ENCODE assay signal across 1 cellular context in the genomic region with DNA sequence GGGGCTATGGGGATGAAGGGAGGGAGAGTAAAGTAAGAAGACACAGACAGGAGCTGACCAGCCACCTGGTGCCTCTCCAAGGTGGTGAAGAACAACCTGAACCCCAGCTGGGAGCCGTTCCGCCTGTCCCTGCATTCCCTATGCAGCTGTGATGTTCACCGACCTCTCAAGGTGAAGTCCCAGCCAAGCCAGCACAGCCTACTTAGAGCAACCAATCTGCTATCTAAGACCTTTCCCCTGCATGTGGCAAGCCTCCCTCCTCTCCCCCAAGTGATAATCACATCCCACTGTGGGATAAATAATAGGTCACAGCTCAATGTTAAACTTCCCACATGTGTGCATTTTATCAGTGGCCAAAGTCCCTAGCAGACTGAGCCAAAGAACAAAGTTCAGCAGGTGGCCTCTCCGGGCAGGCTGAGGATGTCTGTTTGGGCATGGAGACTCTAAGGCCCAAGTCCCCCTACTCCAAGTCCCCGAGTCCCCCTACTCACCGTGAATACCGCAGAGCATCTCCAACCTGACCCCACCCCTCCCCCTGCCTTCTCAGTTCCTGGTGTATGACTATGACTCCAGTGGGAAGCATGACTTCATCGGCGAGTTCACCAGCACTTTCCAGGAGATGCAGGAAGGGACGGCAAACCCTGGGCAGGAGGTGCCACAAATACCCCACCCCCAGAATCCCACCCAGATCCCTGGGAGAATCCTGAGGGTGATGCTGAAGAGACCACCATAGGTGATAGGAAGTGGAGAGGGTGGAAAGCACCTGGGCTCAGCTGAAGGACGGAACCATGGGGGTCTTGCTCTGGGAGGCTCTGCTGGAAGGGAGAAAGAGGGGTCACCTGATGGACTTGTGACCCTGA.
TF ChIP-seq lines count a peak whose summit lies in the region.

No MANE protein-coding gene starts in this region.

TF ChIP-seq in HepG2, 621 proteins besides CTCF, POLR2A, EP300 and RAD21 (continued from another document):
- TF ChIP-seq, protein P1, sequence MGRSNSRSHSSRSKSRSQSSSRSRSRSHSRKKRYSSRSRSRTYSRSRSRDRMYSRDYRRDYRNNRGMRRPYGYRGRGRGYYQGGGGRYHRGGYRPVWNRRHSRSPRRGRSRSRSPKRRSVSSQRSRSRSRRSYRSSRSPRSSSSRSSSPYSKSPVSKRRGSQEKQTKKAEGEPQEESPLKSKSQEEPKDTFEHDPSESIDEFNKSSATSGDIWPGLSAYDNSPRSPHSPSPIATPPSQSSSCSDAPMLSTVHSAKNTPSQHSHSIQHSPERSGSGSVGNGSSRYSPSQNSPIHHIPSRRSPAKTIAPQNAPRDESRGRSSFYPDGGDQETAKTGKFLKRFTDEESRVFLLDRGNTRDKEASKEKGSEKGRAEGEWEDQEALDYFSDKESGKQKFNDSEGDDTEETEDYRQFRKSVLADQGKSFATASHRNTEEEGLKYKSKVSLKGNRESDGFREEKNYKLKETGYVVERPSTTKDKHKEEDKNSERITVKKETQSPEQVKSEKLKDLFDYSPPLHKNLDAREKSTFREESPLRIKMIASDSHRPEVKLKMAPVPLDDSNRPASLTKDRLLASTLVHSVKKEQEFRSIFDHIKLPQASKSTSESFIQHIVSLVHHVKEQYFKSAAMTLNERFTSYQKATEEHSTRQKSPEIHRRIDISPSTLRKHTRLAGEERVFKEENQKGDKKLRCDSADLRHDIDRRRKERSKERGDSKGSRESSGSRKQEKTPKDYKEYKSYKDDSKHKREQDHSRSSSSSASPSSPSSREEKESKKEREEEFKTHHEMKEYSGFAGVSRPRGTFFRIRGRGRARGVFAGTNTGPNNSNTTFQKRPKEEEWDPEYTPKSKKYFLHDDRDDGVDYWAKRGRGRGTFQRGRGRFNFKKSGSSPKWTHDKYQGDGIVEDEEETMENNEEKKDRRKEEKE (IDR thresholded peaks at IDR 0.05) = no peak
- TF ChIP-seq GLI4 (CRISPR knock-in tag; IDR thresholded peaks at IDR 0.05; ENCODE audit: borderline replicate concordance) (no peak), RFXANK (CRISPR knock-in tag; IDR thresholded peaks at IDR 0.05) (no peak), CREB1 (IDR thresholded peaks at IDR 0.05) (no peak), CREB1 (CRISPR knock-in tag; IDR thresholded peaks at IDR 0.05) (no peak), NFRKB (IDR thresholded peaks at IDR 0.05) (no peak), PITX1 (CRISPR knock-in tag; IDR thresholded peaks at IDR 0.05) (peak; percentile 62; the same call in 1 of the 2 replicates), ZNF335 (CRISPR knock-in tag; IDR thresholded peaks at IDR 0.05) (no peak), ZNF619 (CRISPR knock-in tag; IDR thresholded peaks at IDR 0.05) (peak; percentile 15; the same call in 1 of the 2 replicates)
- TF ChIP-seq, protein P2, sequence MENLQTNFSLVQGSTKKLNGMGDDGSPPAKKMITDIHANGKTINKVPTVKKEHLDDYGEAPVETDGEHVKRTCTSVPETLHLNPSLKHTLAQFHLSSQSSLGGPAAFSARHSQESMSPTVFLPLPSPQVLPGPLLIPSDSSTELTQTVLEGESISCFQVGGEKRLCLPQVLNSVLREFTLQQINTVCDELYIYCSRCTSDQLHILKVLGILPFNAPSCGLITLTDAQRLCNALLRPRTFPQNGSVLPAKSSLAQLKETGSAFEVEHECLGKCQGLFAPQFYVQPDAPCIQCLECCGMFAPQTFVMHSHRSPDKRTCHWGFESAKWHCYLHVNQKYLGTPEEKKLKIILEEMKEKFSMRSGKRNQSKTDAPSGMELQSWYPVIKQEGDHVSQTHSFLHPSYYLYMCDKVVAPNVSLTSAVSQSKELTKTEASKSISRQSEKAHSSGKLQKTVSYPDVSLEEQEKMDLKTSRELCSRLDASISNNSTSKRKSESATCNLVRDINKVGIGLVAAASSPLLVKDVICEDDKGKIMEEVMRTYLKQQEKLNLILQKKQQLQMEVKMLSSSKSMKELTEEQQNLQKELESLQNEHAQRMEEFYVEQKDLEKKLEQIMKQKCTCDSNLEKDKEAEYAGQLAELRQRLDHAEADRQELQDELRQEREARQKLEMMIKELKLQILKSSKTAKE (CRISPR knock-in tag; IDR thresholded peaks at IDR 0.05; ENCODE audit: borderline replicate concordance) = 0 out of 2 replicates have a peak, but pooled peaks have one; percentile 19
- TF ChIP-seq, protein P3, sequence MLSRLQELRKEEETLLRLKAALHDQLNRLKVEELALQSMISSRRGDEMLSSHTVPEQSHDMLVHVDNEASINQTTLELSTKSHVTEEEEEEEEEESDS (CRISPR knock-in tag; IDR thresholded peaks at IDR 0.05; ENCODE audit: borderline replicate concordance) = peak; percentile 34; the same call in 1 of the 2 replicates
- TF ChIP-seq, protein P4, sequence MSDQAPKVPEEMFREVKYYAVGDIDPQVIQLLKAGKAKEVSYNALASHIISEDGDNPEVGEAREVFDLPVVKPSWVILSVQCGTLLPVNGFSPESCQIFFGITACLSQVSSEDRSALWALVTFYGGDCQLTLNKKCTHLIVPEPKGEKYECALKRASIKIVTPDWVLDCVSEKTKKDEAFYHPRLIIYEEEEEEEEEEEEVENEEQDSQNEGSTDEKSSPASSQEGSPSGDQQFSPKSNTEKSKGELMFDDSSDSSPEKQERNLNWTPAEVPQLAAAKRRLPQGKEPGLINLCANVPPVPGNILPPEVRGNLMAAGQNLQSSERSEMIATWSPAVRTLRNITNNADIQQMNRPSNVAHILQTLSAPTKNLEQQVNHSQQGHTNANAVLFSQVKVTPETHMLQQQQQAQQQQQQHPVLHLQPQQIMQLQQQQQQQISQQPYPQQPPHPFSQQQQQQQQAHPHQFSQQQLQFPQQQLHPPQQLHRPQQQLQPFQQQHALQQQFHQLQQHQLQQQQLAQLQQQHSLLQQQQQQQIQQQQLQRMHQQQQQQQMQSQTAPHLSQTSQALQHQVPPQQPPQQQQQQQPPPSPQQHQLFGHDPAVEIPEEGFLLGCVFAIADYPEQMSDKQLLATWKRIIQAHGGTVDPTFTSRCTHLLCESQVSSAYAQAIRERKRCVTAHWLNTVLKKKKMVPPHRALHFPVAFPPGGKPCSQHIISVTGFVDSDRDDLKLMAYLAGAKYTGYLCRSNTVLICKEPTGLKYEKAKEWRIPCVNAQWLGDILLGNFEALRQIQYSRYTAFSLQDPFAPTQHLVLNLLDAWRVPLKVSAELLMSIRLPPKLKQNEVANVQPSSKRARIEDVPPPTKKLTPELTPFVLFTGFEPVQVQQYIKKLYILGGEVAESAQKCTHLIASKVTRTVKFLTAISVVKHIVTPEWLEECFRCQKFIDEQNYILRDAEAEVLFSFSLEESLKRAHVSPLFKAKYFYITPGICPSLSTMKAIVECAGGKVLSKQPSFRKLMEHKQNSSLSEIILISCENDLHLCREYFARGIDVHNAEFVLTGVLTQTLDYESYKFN (CRISPR knock-in tag; conservative IDR thresholded peaks at IDR 0.05) = peak; percentile 50
- TF ChIP-seq, protein P5, sequence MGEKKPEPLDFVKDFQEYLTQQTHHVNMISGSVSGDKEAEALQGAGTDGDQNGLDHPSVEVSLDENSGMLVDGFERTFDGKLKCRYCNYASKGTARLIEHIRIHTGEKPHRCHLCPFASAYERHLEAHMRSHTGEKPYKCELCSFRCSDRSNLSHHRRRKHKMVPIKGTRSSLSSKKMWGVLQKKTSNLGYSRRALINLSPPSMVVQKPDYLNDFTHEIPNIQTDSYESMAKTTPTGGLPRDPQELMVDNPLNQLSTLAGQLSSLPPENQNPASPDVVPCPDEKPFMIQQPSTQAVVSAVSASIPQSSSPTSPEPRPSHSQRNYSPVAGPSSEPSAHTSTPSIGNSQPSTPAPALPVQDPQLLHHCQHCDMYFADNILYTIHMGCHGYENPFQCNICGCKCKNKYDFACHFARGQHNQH (CRISPR knock-in tag; IDR thresholded peaks at IDR 0.05) = 0 out of 2 replicates have a peak, but pooled peaks have one; percentile 4
- TF ChIP-seq, protein P6, sequence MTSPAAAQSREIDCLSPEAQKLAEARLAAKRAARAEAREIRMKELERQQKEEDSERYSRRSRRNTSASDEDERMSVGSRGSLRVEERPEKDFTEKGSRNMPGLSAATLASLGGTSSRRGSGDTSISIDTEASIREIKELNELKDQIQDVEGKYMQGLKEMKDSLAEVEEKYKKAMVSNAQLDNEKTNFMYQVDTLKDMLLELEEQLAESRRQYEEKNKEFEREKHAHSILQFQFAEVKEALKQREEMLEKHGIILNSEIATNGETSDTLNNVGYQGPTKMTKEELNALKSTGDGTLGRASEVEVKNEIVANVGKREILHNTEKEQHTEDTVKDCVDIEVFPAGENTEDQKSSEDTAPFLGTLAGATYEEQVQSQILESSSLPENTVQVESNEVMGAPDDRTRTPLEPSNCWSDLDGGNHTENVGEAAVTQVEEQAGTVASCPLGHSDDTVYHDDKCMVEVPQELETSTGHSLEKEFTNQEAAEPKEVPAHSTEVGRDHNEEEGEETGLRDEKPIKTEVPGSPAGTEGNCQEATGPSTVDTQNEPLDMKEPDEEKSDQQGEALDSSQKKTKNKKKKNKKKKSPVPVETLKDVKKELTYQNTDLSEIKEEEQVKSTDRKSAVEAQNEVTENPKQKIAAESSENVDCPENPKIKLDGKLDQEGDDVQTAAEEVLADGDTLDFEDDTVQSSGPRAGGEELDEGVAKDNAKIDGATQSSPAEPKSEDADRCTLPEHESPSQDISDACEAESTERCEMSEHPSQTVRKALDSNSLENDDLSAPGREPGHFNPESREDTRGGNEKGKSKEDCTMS (CRISPR knock-in tag; conservative IDR thresholded peaks at IDR 0.05) = no peak
